In genomic region chr3:60392501-60392900, GRCh38 we compare ENCODE assay signal across 2 cellular contexts.
TF ChIP-seq lines count a peak whose summit lies in the region.

No MANE protein-coding gene starts in this region.

TF ChIP-seq in GM23338, 12 proteins besides CTCF, POLR2A, EP300 and RAD21:
- TF ChIP-seq CREB1 (CRISPR knock-in tag; IDR thresholded peaks at IDR 0.05; ENCODE audit: low read depth) (no peak), ZNF114 (CRISPR knock-in tag; IDR thresholded peaks at IDR 0.05) (no peak), EZH2 (IDR thresholded peaks at IDR 0.05; ENCODE audit: low read depth, unreplicated experiment) (no peak), JUNB (IDR thresholded peaks at IDR 0.05; ENCODE audit: unreplicated experiment) (no peak), POLR2AphosphoS5 (IDR thresholded peaks at IDR 0.05; ENCODE audit: low read depth) (no peak), STAT1 (IDR thresholded peaks at IDR 0.05; ENCODE audit: unreplicated experiment) (no peak), ZNF462 (CRISPR knock-in tag; IDR thresholded peaks at IDR 0.05) (no peak), ZNF331 (CRISPR knock-in tag; IDR thresholded peaks at IDR 0.05; ENCODE audit: low read depth) (no peak), EZH2phosphoT487 (IDR thresholded peaks at IDR 0.05; ENCODE audit: unreplicated experiment) (no peak), NANOG (IDR thresholded peaks at IDR 0.05; ENCODE audit: borderline replicate concordance) (no peak), ETS1 (IDR thresholded peaks at IDR 0.05) (no peak), REST (IDR thresholded peaks at IDR 0.05; ENCODE audit: unreplicated experiment) (no peak)
TF ChIP-seq in GM23338: peak in this region for 0.

TF ChIP-seq in endothelial cell of umbilical vein, 7 proteins besides CTCF, POLR2A, EP300 and RAD21:
- TF ChIP-seq FOS (IDR thresholded peaks at IDR 0.05; ENCODE audit: borderline replicate concordance, insufficient read depth, low read length) (no peak), POLR2AphosphoS5 (IDR thresholded peaks at IDR 0.05; ENCODE audit: insufficient read depth, low read depth, low read length) (no peak), MYC (IDR thresholded peaks at IDR 0.05; ENCODE audit: low read depth, low read length) (no peak), GATA2 (IDR thresholded peaks at IDR 0.05; ENCODE audit: insufficient read depth, insufficient read length, low read depth, low read length) (no peak), JUN (IDR thresholded peaks at IDR 0.05; ENCODE audit: borderline replicate concordance, insufficient read depth, insufficient read length, low read depth) (no peak), MAX (IDR thresholded peaks at IDR 0.05; ENCODE audit: insufficient read depth, insufficient read length) (no peak), EZH2 (IDR thresholded peaks at IDR 0.05; ENCODE audit: borderline replicate concordance, low read depth, low read length, severe bottlenecking) (no peak)
TF ChIP-seq in endothelial cell of umbilical vein: peak in this region for 0.
